In the genomic region with DNA sequence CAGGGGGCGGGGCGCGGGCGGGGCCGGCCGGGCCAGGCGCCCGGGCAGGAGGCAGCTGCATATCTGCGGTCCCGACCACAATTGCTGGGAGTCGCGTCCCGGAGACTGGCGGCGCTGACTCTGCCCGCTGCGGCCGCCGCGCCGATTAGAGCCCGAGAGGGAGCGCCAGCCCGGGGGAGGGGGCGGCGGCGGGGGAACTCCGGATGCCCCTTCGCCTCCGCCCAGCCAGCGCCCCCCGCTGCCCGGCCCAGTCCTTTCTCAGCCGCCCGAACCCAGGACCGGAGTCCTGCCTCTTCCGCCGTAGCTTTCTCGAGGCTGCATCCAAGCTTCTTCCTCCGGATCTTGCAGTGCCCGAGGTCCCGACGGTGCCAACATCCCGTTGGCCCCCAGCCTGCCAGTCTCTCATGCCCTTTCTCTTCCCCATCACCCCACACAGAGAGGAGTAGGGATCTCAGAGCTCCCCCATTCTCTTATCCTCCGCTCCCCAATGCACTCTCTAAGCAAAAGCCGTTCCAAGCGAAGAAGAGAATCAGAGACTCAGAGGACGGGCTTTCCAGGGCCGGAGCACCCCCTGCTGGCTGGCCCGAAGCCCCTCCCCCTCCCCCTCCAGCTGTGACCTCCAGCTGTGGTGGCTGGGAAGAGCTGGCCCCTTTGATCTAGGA, we compare ENCODE assay signal across 8 cellular contexts. TPM values are rescaled to one million over a fixed set of nuclear protein-coding genes. Genes with fewer than 3 reads are reported as not detected.
DNase-seq lines count a peak whose midpoint lies in the region; ATAC-seq and TF ChIP-seq lines count a peak whose summit lies in the region.

No MANE protein-coding gene starts in this region.

- H2AFZ ChIP-seq in parathyroid adenoma = peak overlapping the region; percentile 99

- H3K27ac ChIP-seq in cardiac muscle cell (peak overlapping the region; percentile 19), parathyroid adenoma (peak overlapping the region; percentile 55), tibial nerve (peak overlapping the region; percentile 88 to 96 (median 94))

- no peaks in the 10 kb centered on the region for H3K9me3 Mint-ChIP-seq in activated naive CD8-positive, alpha-beta T cell treated with anti-CD3 and anti-CD28 coated beads, Interleukin-2, amount 10 ng/mL, durations not matched to agents 7 days and 5 days

- TF ChIP-seq POLR2A in tibial nerve (IDR thresholded peaks at IDR 0.05) = peak in 1 of 2 donors; percentile 44

- H3K9ac ChIP-seq in parathyroid adenoma = no peak overlapping the region

- H3K36me3 Mint-ChIP-seq in activated naive CD8-positive, alpha-beta T cell treated with anti-CD3 and anti-CD28 coated beads, Interleukin-2, amount 10 ng/mL, durations not matched to agents 7 days and 5 days = no peaks in the 10 kb centered on the region

- H3K27me3 Mint-ChIP-seq in activated naive CD8-positive, alpha-beta T cell treated with anti-CD3 and anti-CD28 coated beads, Interleukin-2, amount 10 ng/mL, durations not matched to agents 7 days and 5 days = peaks cover 10% of the 10 kb centered on the region

- peak; percentile 78 for TF ChIP-seq CTCF in cardiac muscle cell (IDR thresholded peaks at IDR 0.05; ENCODE audit: low read depth, low read length)
- peak; percentile 88 for TF ChIP-seq CTCF in parathyroid adenoma (IDR thresholded peaks at IDR 0.05)
- peak; percentile 78 to 92 (median 83) for TF ChIP-seq CTCF in tibial nerve (IDR thresholded peaks at IDR 0.05)

- no peaks in the 10 kb centered on the region for H3K79me2 ChIP-seq in parathyroid adenoma

- POLR2A ChIA-PET in activated naive CD8-positive, alpha-beta T cell treated with anti-CD3 and anti-CD28 coated beads, Interleukin-2, amount 10 ng/mL, durations not matched to agents 7 days and 5 days (lab: Charles Lee) = interaction anchor here (0.6 to 4.5 kb wide), 14 partner anchors 10 to 156 kb away, joined by 3 to 63 read pairs (median 4); a partner anchor contains a TSS

- H3K4me1 ChIP-seq in cardiac muscle cell (ENCODE audit: low read depth) (no peaks in the 10 kb centered on the region), parathyroid adenoma (peaks cover 7% of the 10 kb centered on the region), tibial nerve (peaks cover 0 to 20% (median 7%) of the 10 kb centered on the region in 4 donors)

- H3K27ac Mint-ChIP-seq in activated naive CD8-positive, alpha-beta T cell treated with anti-CD3 and anti-CD28 coated beads, Interleukin-2, amount 10 ng/mL, durations not matched to agents 7 days and 5 days = peak overlapping the region; percentile 92

- H3K9me3 ChIP-seq in cardiac muscle cell (ENCODE audit: low read depth) (no peaks in the 10 kb centered on the region), parathyroid adenoma (ENCODE audit: control insufficient read depth, low read length) (no peaks in the 10 kb centered on the region), tibial nerve (no peaks in the 10 kb centered on the region)

- peak; percentile 59 for ATAC-seq in GM18909 (IDR thresholded peaks at IDR 0.05; ENCODE audit: poor library complexity, unreplicated experiment)
- ATAC-seq in activated naive CD8-positive, alpha-beta T cell treated with anti-CD3 and anti-CD28 coated beads, Interleukin-2, amount 10 ng/mL, durations not matched to agents 7 days and 5 days (ENCODE audit: low read depth) = peak; percentile 74

- peak in 1 of 2 donors; percentile 76 for TF ChIP-seq EP300 in tibial nerve (IDR thresholded peaks at IDR 0.05)

- peaks cover 15% of the 10 kb centered on the region for H3K4me1 Mint-ChIP-seq in activated naive CD8-positive, alpha-beta T cell treated with anti-CD3 and anti-CD28 coated beads, Interleukin-2, amount 10 ng/mL, durations not matched to agents 7 days and 5 days

- H3K36me3 ChIP-seq in cardiac muscle cell (no peaks in the 10 kb centered on the region), parathyroid adenoma (ENCODE audit: control insufficient read depth, insufficient read depth, low read length) (no peaks in the 10 kb centered on the region), tibial nerve (no peaks in the 10 kb centered on the region)

- peak overlapping the region; percentile 99 for H3K4me3 Mint-ChIP-seq in activated naive CD8-positive, alpha-beta T cell treated with anti-CD3 and anti-CD28 coated beads, Interleukin-2, amount 10 ng/mL, durations not matched to agents 7 days and 5 days

- in situ Hi-C loops in ACHN (cut with HindIII; ENCODE audit: low pct_ligation_motif_present, low pct_unique_long_range_greater_than_20kb, low sequenced_read_pairs) = no loop called here
- in situ Hi-C loops in KBM-7 (cut with MboI; ENCODE audit: low pct_unique_long_range_greater_than_20kb, low sequenced_read_pairs) = no loop called here

- H3K4me3 ChIP-seq in cardiac muscle cell (peak overlapping the region; percentile 90), parathyroid adenoma (ENCODE audit: low read depth, low read length) (peak overlapping the region; percentile 70), tibial nerve (peak overlapping the region; percentile 83 to 94 (median 87))

- 0 to 1% methylated on average over 18 to 30 of the region's 50 CpGs for WGBS in tibial nerve, 2 donors

- H3K4me2 ChIP-seq in parathyroid adenoma (ENCODE audit: low read length) = peak overlapping the region; percentile 81

- H3K27me3 ChIP-seq in cardiac muscle cell (no peaks in the 10 kb centered on the region), parathyroid adenoma (ENCODE audit: control insufficient read depth, insufficient read depth, low read length) (no peaks in the 10 kb centered on the region), tibial nerve (no peaks in the 10 kb centered on the region)

- DNase-seq in ACHN (peak; percentile 80), KBM-7 (peak; percentile 79), SKM-1 treated with dmso at 0.1 percent for 144 hours (lab: John Stamatoyannopoulos, UW; ENCODE audit: unreplicated experiment) (peak; percentile 18), cardiac muscle cell (ENCODE audit: low read depth in 1 of 2, low spot score in 1 of 2) (peak; percentile 84 to 88), tibial nerve (ENCODE audit: low spot score in 2 of 2) (peak; percentile 62 to 76)
- DNase-seq in activated naive CD8-positive, alpha-beta T cell treated with anti-CD3 and anti-CD28 coated beads, Interleukin-2, amount 10 ng/mL, durations not matched to agents 7 days and 5 days = peak; percentile 69

RNA-seq across cellular contexts. Expression of a gene that starts 8.8 kb away (rescaled TPM):
- not detected for total RNA-seq in activated naive CD8-positive, alpha-beta T cell treated with anti-CD3 and anti-CD28 coated beads, Interleukin-2, amount 10 ng/mL, durations not matched to agents 7 days and 5 days
- total RNA-seq in cardiac muscle cell (0.14 and 0.39 TPM in 2 replicates), tibial nerve (under 1 TPM in 1 of 4 donors, not detected in 3; 0.21 TPM)
- polyA plus RNA-seq in cardiac muscle cell = 0.45 TPM in 1 of 2 replicates, not detected in the other

RNA-seq across cellular contexts. Expression of a gene that starts 23.5 kb away (rescaled TPM):
- 10 to 100 TPM; 65.0 to 67.0 TPM for total RNA-seq in activated naive CD8-positive, alpha-beta T cell treated with anti-CD3 and anti-CD28 coated beads, Interleukin-2, amount 10 ng/mL, durations not matched to agents 7 days and 5 days
- 117 and 119 TPM in 2 replicates for total RNA-seq in cardiac muscle cell
- 138 and 140 TPM in 2 replicates for polyA plus RNA-seq in cardiac muscle cell
- total RNA-seq in tibial nerve = 10 to 100 TPM; 55.5 to 76.8 (median 64.5) TPM

RNA-seq across cellular contexts. Expression of a gene that starts 35.0 kb away (rescaled TPM):
- total RNA-seq in activated naive CD8-positive, alpha-beta T cell treated with anti-CD3 and anti-CD28 coated beads, Interleukin-2, amount 10 ng/mL, durations not matched to agents 7 days and 5 days = 10 to 100 TPM; 88.7 to 96.2 TPM
- total RNA-seq in cardiac muscle cell (43.7 and 53.0 TPM in 2 replicates), tibial nerve (10 to 100 TPM; 45.3 to 81.5 (median 65.0) TPM)
- 11.4 and 12.9 TPM in 2 replicates for polyA plus RNA-seq in cardiac muscle cell

RNA-seq across cellular contexts. Expression of a gene that starts 45.5 kb away (rescaled TPM):
- total RNA-seq in activated naive CD8-positive, alpha-beta T cell treated with anti-CD3 and anti-CD28 coated beads, Interleukin-2, amount 10 ng/mL, durations not matched to agents 7 days and 5 days = 10 to 100 TPM; 44.8 to 51.2 TPM
- 69.5 and 71.0 TPM in 2 replicates for total RNA-seq in cardiac muscle cell
- 73.3 and 75.4 TPM in 2 replicates for polyA plus RNA-seq in cardiac muscle cell
- 10 to 100 TPM; 49.2 to 82.8 (median 54.3) TPM for total RNA-seq in tibial nerve

RNA-seq across cellular contexts. Expression of a gene that starts 49.6 kb away (rescaled TPM):
- total RNA-seq in activated naive CD8-positive, alpha-beta T cell treated with anti-CD3 and anti-CD28 coated beads, Interleukin-2, amount 10 ng/mL, durations not matched to agents 7 days and 5 days = 100 to 1,000 TPM; 388 to 425 TPM
- 435 and 511 TPM in 2 replicates for total RNA-seq in cardiac muscle cell
- polyA plus RNA-seq in cardiac muscle cell = 548 and 553 TPM in 2 replicates
- total RNA-seq in tibial nerve = 100 to 1,000 TPM; 518 to 673 (median 591) TPM

Comparison
In these comparisons a context has a peak if more than half of its experiments do, and no peak if none do; other contexts are left out.
1. Peak in every context shown above with its lines: DNase-seq, ATAC-seq, H3K4me3 ChIP-seq and H3K27ac ChIP-seq.
2. DNase-seq: peak in every context shown above with its lines; median percentile 86 in cardiac muscle cell; 80 in ACHN; 79 in KBM-7; 69 in activated naive CD8-positive, alpha-beta T cell treated with anti-CD3 and anti-CD28 coated beads, Interleukin-2, amount 10 ng/mL, durations not matched to agents 7 days and 5 days; 69 in tibial nerve; 18 in SKM-1 treated with dmso at 0.1 percent for 144 hours.
3. H3K27ac ChIP-seq: peak in every context shown above with its lines; median percentile 94 in tibial nerve; 55 in parathyroid adenoma; 19 in cardiac muscle cell.